Comparison of ENCODE assay signal across 8 cellular contexts in the genomic region with DNA sequence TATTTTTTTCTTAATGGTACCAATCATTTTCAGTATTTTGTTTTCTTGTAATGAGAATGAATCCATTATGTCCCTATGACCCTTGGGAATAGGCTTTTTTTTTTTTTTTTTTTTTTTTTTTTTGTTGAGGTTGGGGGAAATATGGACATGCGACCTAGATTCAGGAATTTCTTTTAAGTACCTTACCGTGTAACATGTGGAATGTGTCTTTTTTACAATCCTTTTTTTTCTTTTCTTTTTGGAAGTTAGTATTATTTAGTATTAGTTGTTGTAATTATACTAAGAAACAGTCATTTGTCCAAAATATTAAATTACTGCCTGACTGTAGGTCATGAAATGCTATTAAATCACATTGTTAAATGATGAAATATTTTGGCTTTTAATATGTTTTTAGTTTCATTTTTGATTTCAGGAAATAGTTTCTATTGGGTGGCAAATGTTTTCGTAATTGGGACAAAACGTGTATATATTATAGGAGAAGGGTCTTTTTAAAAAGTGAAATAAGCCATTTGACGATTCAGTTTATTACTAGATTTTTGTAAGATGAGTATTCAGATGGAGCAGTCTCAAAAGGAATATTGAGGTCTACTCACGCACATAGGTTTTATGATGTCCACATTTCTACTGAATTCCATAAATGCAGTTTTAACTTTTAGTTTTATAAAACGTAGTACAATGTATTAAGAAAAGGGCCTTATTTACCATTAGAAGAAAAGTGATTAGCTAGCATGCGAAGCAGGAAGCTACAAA. TPM values are rescaled to one million over a fixed set of nuclear protein-coding genes. Genes with fewer than 3 reads are reported as not detected.
A peak's percentile ranks its signal among the peaks of the same experiment; 100 is the strongest.
DNase-seq lines count a peak whose midpoint lies in the region; FAIRE-seq and TF ChIP-seq lines count a peak whose summit lies in the region.

No MANE protein-coding gene starts in this region.

- no peaks in the 10 kb centered on the region for H3K27me3 Mint-ChIP-seq in Caco-2 (ENCODE audit: insufficient read depth, unreplicated experiment)

- H3K27me3 ChIP-seq in neuron (ENCODE audit: insufficient read depth, low read length), result no peaks in the 10 kb centered on the region
- no peaks in the 10 kb centered on the region for H3K27me3 ChIP-seq in Caco-2 (replicated peaks; ENCODE audit: control insufficient read depth, insufficient read depth, low read length)

- peak overlapping the region; percentile 93 for H3K4me3 ChIP-seq in neuron (ENCODE audit: low read length)
- no peak overlapping the region for H3K4me3 ChIP-seq in Caco-2 (ENCODE audit: low read depth, low read length)

- no peak for TF ChIP-seq CTCF in Caco-2 (IDR thresholded peaks at IDR 0.05; ENCODE audit: insufficient read depth in 1 of 2, low read depth in 1 of 2, low read length in 1 of 2, severe bottlenecking in 1 of 2, unreplicated experiment in 1 of 2)

- no peak overlapping the region for H2AFZ ChIP-seq in neuron (ENCODE audit: low read depth, low read length)

- peak; percentile 82 for FAIRE-seq in colon (lab: Jason Lieb, UNC)

- no peak overlapping the region for H3K27ac Mint-ChIP-seq in Caco-2 (ENCODE audit: unreplicated experiment)

- H3K9me3 ChIP-seq in neuron (ENCODE audit: low read length), result no peaks in the 10 kb centered on the region
- H3K9me3 ChIP-seq in Caco-2, result no peaks in the 10 kb centered on the region

- intact Hi-C loops in Caco-2 (cut with micrococcal nuclease; ENCODE audit: unreplicated experiment), result loop anchor here (5.0 kb wide), 2 partner anchors 100 to 150 kb away; no protein-coding TSS in a partner anchor

- CTCF ChIA-PET in Caco-2 (lab: Charles Lee), result no interaction called here

- H3K36me3 ChIP-seq in neuron (ENCODE audit: insufficient read depth, low read length) (peaks cover 10% of the 10 kb centered on the region), Caco-2 (ENCODE audit: control insufficient read depth, insufficient read depth, low read length) (no peaks in the 10 kb centered on the region)

- H3K4me3 Mint-ChIP-seq in Caco-2 (ENCODE audit: unreplicated experiment), result no peak overlapping the region

- DNase-seq in DMS79 (lab: John Stamatoyannopoulos, UW) (peak; percentile 17), NAMALWA (ENCODE audit: low spot score) (peak; percentile 47), NCI-H2227 (lab: John Stamatoyannopoulos, UW; ENCODE audit: unreplicated experiment) (no peak), Caco-2 (no peak), GOT3 (lab: John Stamatoyannopoulos, UW) (no peak), cerebellar nuclear complex (lab: John Stamatoyannopoulos, UW) (no peak)

- peaks cover 6% of the 10 kb centered on the region for H3K36me3 Mint-ChIP-seq in Caco-2 (ENCODE audit: insufficient read depth, unreplicated experiment)

- no peaks in the 10 kb centered on the region for H3K9me3 Mint-ChIP-seq in Caco-2 (ENCODE audit: unreplicated experiment)

- no peaks in the 10 kb centered on the region for H3K4me1 Mint-ChIP-seq in Caco-2 (ENCODE audit: low read depth, unreplicated experiment)

- BruUV-seq in Caco-2 (replicated peaks; lab: Mats Ljungman, UMichigan), result no TSS peak

- peaks cover 34% of the 10 kb centered on the region for H3K4me1 ChIP-seq in neuron (ENCODE audit: insufficient read depth, low read length)
- peaks cover 10% of the 10 kb centered on the region; the same call in 1 of the 2 replicates for H3K4me1 ChIP-seq in Caco-2

- POLR2A ChIA-PET in Caco-2 (lab: Charles Lee), result no interaction called here

RNA-seq across cellular contexts. Expression of a gene that starts 4.9 kb away (rescaled TPM):
- 58.8 and 62.2 TPM in 2 replicates for total RNA-seq in Caco-2 (2022)

Comparison
In these comparisons a context has a peak if more than half of its experiments do, and no peak if none do; other contexts are left out.
1. DNase-seq: peak in DMS79 (single experiment) and NAMALWA (single experiment); none in NCI-H2227 (single experiment), Caco-2 (0 of 2), GOT3 (single experiment) and cerebellar nuclear complex (0 of 2).